Comparison of ENCODE assay signal across 2 cellular contexts in genomic region chr4:80202190-80202711, GRCh38.
TF ChIP-seq lines count a peak whose summit lies in the region.

No MANE protein-coding gene starts in this region.

TF ChIP-seq in GM12878, 131 proteins besides CTCF, POLR2A, EP300 and RAD21 (continues in another document):
- TF ChIP-seq CHD1 (IDR thresholded peaks at IDR 0.05; ENCODE audit: low read depth, low read length) = no peak
- TF ChIP-seq RELB (IDR thresholded peaks at IDR 0.05; ENCODE audit: low read depth) = 0 out of 2 replicates have a peak, but pooled peaks have one; percentile 29
- no peak for TF ChIP-seq ZNF622 (IDR thresholded peaks at IDR 0.05)
- TF ChIP-seq, protein P1, sequence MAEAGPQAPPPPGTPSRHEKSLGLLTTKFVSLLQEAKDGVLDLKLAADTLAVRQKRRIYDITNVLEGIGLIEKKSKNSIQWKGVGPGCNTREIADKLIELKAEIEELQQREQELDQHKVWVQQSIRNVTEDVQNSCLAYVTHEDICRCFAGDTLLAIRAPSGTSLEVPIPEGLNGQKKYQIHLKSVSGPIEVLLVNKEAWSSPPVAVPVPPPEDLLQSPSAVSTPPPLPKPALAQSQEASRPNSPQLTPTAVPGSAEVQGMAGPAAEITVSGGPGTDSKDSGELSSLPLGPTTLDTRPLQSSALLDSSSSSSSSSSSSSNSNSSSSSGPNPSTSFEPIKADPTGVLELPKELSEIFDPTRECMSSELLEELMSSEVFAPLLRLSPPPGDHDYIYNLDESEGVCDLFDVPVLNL (IDR thresholded peaks at IDR 0.05; ENCODE audit: low read depth, low read length) = no peak
- no peak for TF ChIP-seq IRF4 (IDR thresholded peaks at IDR 0.05; ENCODE audit: low read depth, low read length)
- peak; percentile 59; the same call in 1 of the 2 replicates for TF ChIP-seq GATAD2B (conservative IDR thresholded peaks at IDR 0.05; ENCODE audit: low read depth)
- no peak for TF ChIP-seq SUZ12 (IDR thresholded peaks at IDR 0.05; ENCODE audit: unreplicated experiment)
- TF ChIP-seq, protein P2, sequence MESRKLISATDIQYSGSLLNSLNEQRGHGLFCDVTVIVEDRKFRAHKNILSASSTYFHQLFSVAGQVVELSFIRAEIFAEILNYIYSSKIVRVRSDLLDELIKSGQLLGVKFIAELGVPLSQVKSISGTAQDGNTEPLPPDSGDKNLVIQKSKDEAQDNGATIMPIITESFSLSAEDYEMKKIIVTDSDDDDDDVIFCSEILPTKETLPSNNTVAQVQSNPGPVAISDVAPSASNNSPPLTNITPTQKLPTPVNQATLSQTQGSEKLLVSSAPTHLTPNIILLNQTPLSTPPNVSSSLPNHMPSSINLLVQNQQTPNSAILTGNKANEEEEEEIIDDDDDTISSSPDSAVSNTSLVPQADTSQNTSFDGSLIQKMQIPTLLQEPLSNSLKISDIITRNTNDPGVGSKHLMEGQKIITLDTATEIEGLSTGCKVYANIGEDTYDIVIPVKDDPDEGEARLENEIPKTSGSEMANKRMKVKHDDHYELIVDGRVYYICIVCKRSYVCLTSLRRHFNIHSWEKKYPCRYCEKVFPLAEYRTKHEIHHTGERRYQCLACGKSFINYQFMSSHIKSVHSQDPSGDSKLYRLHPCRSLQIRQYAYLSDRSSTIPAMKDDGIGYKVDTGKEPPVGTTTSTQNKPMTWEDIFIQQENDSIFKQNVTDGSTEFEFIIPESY (IDR thresholded peaks at IDR 0.05) = no peak
- TF ChIP-seq CBX5 (IDR thresholded peaks at IDR 0.05; ENCODE audit: low read depth) = no peak
- no peak for TF ChIP-seq ZNF217 (IDR thresholded peaks at IDR 0.05)
- no peak for TF ChIP-seq ZSCAN29 (IDR thresholded peaks at IDR 0.05)
- TF ChIP-seq EED (IDR thresholded peaks at IDR 0.05; ENCODE audit: low read depth) = peak; percentile 67
- no peak for TF ChIP-seq ESRRA (IDR thresholded peaks at IDR 0.05; ENCODE audit: low read length)
- TF ChIP-seq TCF12 (IDR thresholded peaks at IDR 0.05; ENCODE audit: low read depth, low read length) = 0 out of 2 replicates have a peak, but pooled peaks have one; percentile 42
- TF ChIP-seq CUX1 (IDR thresholded peaks at IDR 0.05; ENCODE audit: insufficient replicate concordance, low read depth, low read length) = no peak
- no peak for TF ChIP-seq EGR1 (IDR thresholded peaks at IDR 0.05; ENCODE audit: borderline replicate concordance in 1 of 2, low read depth in 2 of 2, low read length in 2 of 2)
- TF ChIP-seq, protein P3, sequence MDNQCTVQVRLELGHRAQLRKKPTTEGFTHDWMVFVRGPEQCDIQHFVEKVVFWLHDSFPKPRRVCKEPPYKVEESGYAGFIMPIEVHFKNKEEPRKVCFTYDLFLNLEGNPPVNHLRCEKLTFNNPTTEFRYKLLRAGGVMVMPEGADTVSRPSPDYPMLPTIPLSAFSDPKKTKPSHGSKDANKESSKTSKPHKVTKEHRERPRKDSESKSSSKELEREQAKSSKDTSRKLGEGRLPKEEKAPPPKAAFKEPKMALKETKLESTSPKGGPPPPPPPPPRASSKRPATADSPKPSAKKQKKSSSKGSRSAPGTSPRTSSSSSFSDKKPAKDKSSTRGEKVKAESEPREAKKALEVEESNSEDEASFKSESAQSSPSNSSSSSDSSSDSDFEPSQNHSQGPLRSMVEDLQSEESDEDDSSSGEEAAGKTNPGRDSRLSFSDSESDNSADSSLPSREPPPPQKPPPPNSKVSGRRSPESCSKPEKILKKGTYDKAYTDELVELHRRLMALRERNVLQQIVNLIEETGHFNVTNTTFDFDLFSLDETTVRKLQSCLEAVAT (IDR thresholded peaks at IDR 0.05) = no peak

TF ChIP-seq in SK-N-SH, 30 proteins besides CTCF, POLR2A, EP300 and RAD21:
- TF ChIP-seq REST (IDR thresholded peaks at IDR 0.05; ENCODE audit: low read depth, low read length) (no peak), MAX (IDR thresholded peaks at IDR 0.05; ENCODE audit: low read depth) (no peak), RCOR1 (IDR thresholded peaks at IDR 0.05; ENCODE audit: low read length) (no peak), GATA2 (CRISPR knock-in tag; IDR thresholded peaks at IDR 0.05) (no peak), FOSL2 (IDR thresholded peaks at IDR 0.05; ENCODE audit: borderline replicate concordance, low read depth) (no peak), POLR2AphosphoS5 (IDR thresholded peaks at IDR 0.05; ENCODE audit: low read depth, low read length) (no peak), SIN3A (IDR thresholded peaks at IDR 0.05; ENCODE audit: borderline replicate concordance, low read depth, low read length) (no peak), TAF1 (IDR thresholded peaks at IDR 0.05; ENCODE audit: borderline replicate concordance, low read depth, low read length) (no peak), USF2 (IDR thresholded peaks at IDR 0.05; ENCODE audit: borderline replicate concordance, low read depth, low read length) (no peak), EZH2phosphoT487 (IDR thresholded peaks at IDR 0.05; ENCODE audit: borderline replicate concordance, low read depth) (no peak), NRF1 (IDR thresholded peaks at IDR 0.05; ENCODE audit: low read depth, low read length) (no peak), FOXJ3 (CRISPR knock-in tag; IDR thresholded peaks at IDR 0.05) (no peak)
- TF ChIP-seq, protein P4, sequence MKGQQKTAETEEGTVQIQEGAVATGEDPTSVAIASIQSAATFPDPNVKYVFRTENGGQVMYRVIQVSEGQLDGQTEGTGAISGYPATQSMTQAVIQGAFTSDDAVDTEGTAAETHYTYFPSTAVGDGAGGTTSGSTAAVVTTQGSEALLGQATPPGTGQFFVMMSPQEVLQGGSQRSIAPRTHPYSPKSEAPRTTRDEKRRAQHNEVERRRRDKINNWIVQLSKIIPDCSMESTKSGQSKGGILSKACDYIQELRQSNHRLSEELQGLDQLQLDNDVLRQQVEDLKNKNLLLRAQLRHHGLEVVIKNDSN (IDR thresholded peaks at IDR 0.05; ENCODE audit: borderline replicate concordance, low read depth) = no peak
- TF ChIP-seq, protein P5, sequence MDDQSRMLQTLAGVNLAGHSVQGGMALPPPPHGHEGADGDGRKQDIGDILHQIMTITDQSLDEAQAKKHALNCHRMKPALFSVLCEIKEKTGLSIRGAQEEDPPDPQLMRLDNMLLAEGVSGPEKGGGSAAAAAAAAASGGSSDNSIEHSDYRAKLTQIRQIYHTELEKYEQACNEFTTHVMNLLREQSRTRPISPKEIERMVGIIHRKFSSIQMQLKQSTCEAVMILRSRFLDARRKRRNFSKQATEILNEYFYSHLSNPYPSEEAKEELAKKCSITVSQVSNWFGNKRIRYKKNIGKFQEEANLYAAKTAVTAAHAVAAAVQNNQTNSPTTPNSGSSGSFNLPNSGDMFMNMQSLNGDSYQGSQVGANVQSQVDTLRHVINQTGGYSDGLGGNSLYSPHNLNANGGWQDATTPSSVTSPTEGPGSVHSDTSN (IDR thresholded peaks at IDR 0.05) = no peak
